In the genomic region with DNA sequence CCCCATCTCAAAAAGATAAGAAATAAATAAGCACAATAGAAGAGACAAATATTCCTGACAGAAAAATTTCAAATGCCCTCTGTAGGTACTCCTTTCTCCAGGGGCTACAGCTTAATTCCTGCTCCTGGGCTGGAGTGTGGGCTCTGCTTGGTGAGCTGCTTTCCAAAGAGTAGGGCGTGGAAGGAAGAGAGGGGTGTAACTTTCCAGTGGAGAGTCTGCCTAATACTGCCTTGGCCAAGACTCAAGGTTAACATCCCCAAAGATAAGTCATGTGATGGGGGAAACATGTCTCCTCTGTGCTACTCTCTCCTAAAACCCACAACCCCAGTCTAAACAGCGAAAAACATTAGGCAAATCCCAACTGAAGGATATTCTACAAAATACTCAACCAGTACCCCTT, we compare ENCODE assay signal across 41 cellular contexts. TPM values are rescaled to one million over a fixed set of nuclear protein-coding genes. Genes with fewer than 3 reads are reported as not detected.
"Had no signal": no experiment of that assay in that cellular context is flagged by ENCODE, and none has a peak within 500 bp of the region (broad histone marks: within the 10 kb centered on the region; RNA-seq: fewer than 3 reads in every experiment).

No MANE protein-coding gene starts in this region.

- H3K9me3 Mint-ChIP-seq: activated naive CD4-positive, alpha-beta T cell treated with anti-CD3 and anti-CD28 coated beads for 36 hours; activated naive CD4-positive, alpha-beta T cell treated with anti-CD3 and anti-CD28 coated beads, Interleukin-2, amount 10 ng/mL, durations not matched to agents 7 days and 5 days; activated naive CD4-positive, alpha-beta T cell treated with anti-CD3 and anti-CD28 coated beads, Interleukin-2, amount 50 U/mL, for 24 hours; activated naive CD4-positive, alpha-beta T cell treated with anti-CD3 and anti-CD28 coated beads, Interleukin-2, amount 50 U/mL, for 72 hours; activated naive CD8-positive, alpha-beta T cell treated with anti-CD3 and anti-CD28 coated beads for 36 hours; activated naive CD8-positive, alpha-beta T cell treated with anti-CD3 and anti-CD28 coated beads, Interleukin-2, amount 50 U/mL, for 24 hours; activated T-cell treated with anti-CD3 and anti-CD28 coated beads, Interleukin-2, amount 50 U/mL, for 24 hours; activated T-cell treated with anti-CD3 and anti-CD28 coated beads, Interleukin-2, amount 50 U/mL, for 4 hours; activated T-helper 1 cell treated with anti-CD3 and anti-CD28 coated beads, Interleukin-12 subunit alpha, Interleukin-12 subunit beta, Interleukin-2, Interleukin-4 antibody, amounts not matched to agents 30 ng/mL and 10 ng/mL and 1 ng/mL, durations not matched to agents 14 hours and 24 hours and 36 hours; activated T-helper 17 cell treated with anti-CD3 and anti-CD28 coated beads, Interleukin-2, amount 50 U/mL, for 72 hours; activated T-helper 2 cell treated with anti-CD3 and anti-CD28 coated beads, Interferon-gamma antibody, Interleukin-2, Interleukin-4, amounts not matched to agents 10 μg/mL and 5 μg/mL and 100 μg/mL, durations not matched to agents 14 hours and 24 hours and 36 hours; brain; central memory CD8-positive, alpha-beta T cell had no signal

- H3K4me3 ChIP-seq: adrenal gland, ascending aorta, body of pancreas, breast epithelium, cardiac muscle cell had no signal

- DNase-seq: activated effector memory CD4-positive, alpha-beta T cell treated with anti-CD3 and anti-CD28 coated beads, Interleukin-2, amount 50 U/mL, for 16 hours; activated effector memory CD4-positive, alpha-beta T cell treated with Interleukin-2 at 50 U/mL for 16 hours; activated gamma-delta T cell; activated gamma-delta T cell treated with Interleukin-2 at 50 U/mL for 16 hours; activated naive CD4-positive, alpha-beta T cell; activated naive CD4-positive, alpha-beta T cell treated with anti-CD3 and anti-CD28 coated beads for 36 hours; activated naive CD4-positive, alpha-beta T cell treated with anti-CD3 and anti-CD28 coated beads, Interleukin-2, amount 10 ng/mL, durations not matched to agents 7 days and 5 days; activated naive CD4-positive, alpha-beta T cell treated with anti-CD3 and anti-CD28 coated beads, Interleukin-2, amount 50 U/mL, for 16 hours; activated naive CD4-positive, alpha-beta T cell treated with Interleukin-2 at 50 U/mL for 16 hours; activated naive CD8-positive, alpha-beta T cell treated with anti-CD3 and anti-CD28 coated beads for 36 hours; activated naive CD8-positive, alpha-beta T cell treated with anti-CD3 and anti-CD28 coated beads, Interleukin-2, amount 10 ng/mL, durations not matched to agents 7 days and 5 days; activated naive CD8-positive, alpha-beta T cell treated with anti-CD3 and anti-CD28 coated beads, Interleukin-2, amount 50 U/mL, for 24 hours; activated T-cell treated with anti-CD3 and anti-CD28 coated beads, Interleukin-2, amount 50 U/mL, for 24 hours; activated T-cell treated with anti-CD3 and anti-CD28 coated beads, Interleukin-2, amount 50 U/mL, for 4 hours; activated T-cell treated with anti-CD3 and anti-CD28 coated beads, Interleukin-2, amount 50 U/mL, for 48 hours; activated T-cell treated with anti-CD3 and anti-CD28 coated beads, Interleukin-2, amount 50 U/mL, for 72 hours; adrenal gland; amniotic stem cell; amygdala; anterior cingulate cortex; aorta; body of pancreas; brain microvascular endothelial cell; caudate nucleus; central memory CD4-positive, alpha-beta T cell; cerebellar nuclear complex had no signal

- H3K27me3 ChIP-seq: adrenal gland, ascending aorta, body of pancreas, brain microvascular endothelial cell, breast epithelium, cardiac muscle cell had no signal

- H3K36me3 Mint-ChIP-seq: activated naive CD4-positive, alpha-beta T cell treated with anti-CD3 and anti-CD28 coated beads, Interleukin-2, amount 10 ng/mL, durations not matched to agents 7 days and 5 days; activated naive CD4-positive, alpha-beta T cell treated with anti-CD3 and anti-CD28 coated beads, Interleukin-2, amount 50 U/mL, for 24 hours; activated naive CD4-positive, alpha-beta T cell treated with anti-CD3 and anti-CD28 coated beads, Interleukin-2, amount 50 U/mL, for 72 hours; activated naive CD8-positive, alpha-beta T cell; activated naive CD8-positive, alpha-beta T cell treated with anti-CD3 and anti-CD28 coated beads for 36 hours; activated naive CD8-positive, alpha-beta T cell treated with anti-CD3 and anti-CD28 coated beads, Interleukin-2, amount 10 ng/mL, durations not matched to agents 7 days and 5 days; brain had no signal

- FAIRE-seq: astrocyte, bronchial epithelial cell had no signal

- H3K4me1 Mint-ChIP-seq: activated naive CD4-positive, alpha-beta T cell treated with anti-CD3 and anti-CD28 coated beads, Interleukin-2, amount 10 ng/mL, durations not matched to agents 7 days and 5 days; activated naive CD4-positive, alpha-beta T cell treated with anti-CD3 and anti-CD28 coated beads, Interleukin-2, amount 50 U/mL, for 24 hours; activated naive CD8-positive, alpha-beta T cell treated with anti-CD3 and anti-CD28 coated beads for 36 hours; activated naive CD8-positive, alpha-beta T cell treated with anti-CD3 and anti-CD28 coated beads, Interleukin-2, amount 10 ng/mL, durations not matched to agents 7 days and 5 days; activated naive CD8-positive, alpha-beta T cell treated with anti-CD3 and anti-CD28 coated beads, Interleukin-2, amount 50 U/mL, for 24 hours; activated T-helper 17 cell treated with anti-CD3 and anti-CD28 coated beads, Interleukin-2, amount 50 U/mL, for 72 hours; brain; central memory CD8-positive, alpha-beta T cell had no signal

- H3K36me3 ChIP-seq: adrenal gland, ascending aorta, brain microvascular endothelial cell, breast epithelium, cardiac muscle cell had no signal

- H3K27ac Mint-ChIP-seq: activated naive CD4-positive, alpha-beta T cell treated with anti-CD3 and anti-CD28 coated beads for 36 hours; activated naive CD4-positive, alpha-beta T cell treated with anti-CD3 and anti-CD28 coated beads, Interleukin-2, amount 10 ng/mL, durations not matched to agents 7 days and 5 days; activated naive CD4-positive, alpha-beta T cell treated with anti-CD3 and anti-CD28 coated beads, Interleukin-2, amount 50 U/mL, for 24 hours; activated naive CD4-positive, alpha-beta T cell treated with anti-CD3 and anti-CD28 coated beads, Interleukin-2, amount 50 U/mL, for 72 hours; activated naive CD8-positive, alpha-beta T cell; activated naive CD8-positive, alpha-beta T cell treated with anti-CD3 and anti-CD28 coated beads for 36 hours; activated naive CD8-positive, alpha-beta T cell treated with anti-CD3 and anti-CD28 coated beads, Interleukin-2, amount 10 ng/mL, durations not matched to agents 7 days and 5 days; activated naive CD8-positive, alpha-beta T cell treated with anti-CD3 and anti-CD28 coated beads, Interleukin-2, amount 50 U/mL, for 24 hours; activated T-cell treated with anti-CD3 and anti-CD28 coated beads, Interleukin-2, amount 50 U/mL, for 24 hours; activated T-cell treated with anti-CD3 and anti-CD28 coated beads, Interleukin-2, amount 50 U/mL, for 72 hours; activated T-helper 1 cell treated with anti-CD3 and anti-CD28 coated beads, Interleukin-12 subunit alpha, Interleukin-12 subunit beta, Interleukin-2, Interleukin-4 antibody, amounts not matched to agents 30 ng/mL and 10 ng/mL and 1 ng/mL, durations not matched to agents 14 hours and 24 hours and 36 hours; activated T-helper 17 cell treated with anti-CD3 and anti-CD28 coated beads, Interleukin-2, amount 50 U/mL, for 72 hours; activated T-helper 2 cell treated with anti-CD3 and anti-CD28 coated beads, Interferon-gamma antibody, Interleukin-2, Interleukin-4, amounts not matched to agents 10 μg/mL and 5 μg/mL and 100 μg/mL, durations not matched to agents 14 hours and 24 hours and 36 hours; brain had no signal

- H3K27me3 Mint-ChIP-seq: activated naive CD4-positive, alpha-beta T cell treated with anti-CD3 and anti-CD28 coated beads, Interleukin-2, amount 10 ng/mL, durations not matched to agents 7 days and 5 days; brain had no signal

- H3K4me3 Mint-ChIP-seq: activated naive CD4-positive, alpha-beta T cell treated with anti-CD3 and anti-CD28 coated beads for 36 hours; activated naive CD4-positive, alpha-beta T cell treated with anti-CD3 and anti-CD28 coated beads, Interleukin-2, amount 10 ng/mL, durations not matched to agents 7 days and 5 days; activated naive CD4-positive, alpha-beta T cell treated with anti-CD3 and anti-CD28 coated beads, Interleukin-2, amount 50 U/mL, for 24 hours; activated naive CD8-positive, alpha-beta T cell; activated naive CD8-positive, alpha-beta T cell treated with anti-CD3 and anti-CD28 coated beads for 36 hours; activated naive CD8-positive, alpha-beta T cell treated with anti-CD3 and anti-CD28 coated beads, Interleukin-2, amount 10 ng/mL, durations not matched to agents 7 days and 5 days; activated naive CD8-positive, alpha-beta T cell treated with anti-CD3 and anti-CD28 coated beads, Interleukin-2, amount 50 U/mL, for 24 hours; activated T-cell treated with anti-CD3 and anti-CD28 coated beads, Interleukin-2, amount 50 U/mL, for 24 hours; activated T-cell treated with anti-CD3 and anti-CD28 coated beads, Interleukin-2, amount 50 U/mL, for 4 hours; activated T-cell treated with anti-CD3 and anti-CD28 coated beads, Interleukin-2, amount 50 U/mL, for 72 hours; activated T-helper 1 cell treated with anti-CD3 and anti-CD28 coated beads, Interleukin-12 subunit alpha, Interleukin-12 subunit beta, Interleukin-2, Interleukin-4 antibody, amounts not matched to agents 30 ng/mL and 10 ng/mL and 1 ng/mL, durations not matched to agents 14 hours and 24 hours and 36 hours; activated T-helper 17 cell treated with anti-CD3 and anti-CD28 coated beads, Interleukin-2, amount 50 U/mL, for 72 hours; brain; central memory CD8-positive, alpha-beta T cell had no signal

- H3K4me1 ChIP-seq: adrenal gland, ascending aorta, body of pancreas, breast epithelium had no signal

- ATAC-seq: activated naive CD4-positive, alpha-beta T cell treated with anti-CD3 and anti-CD28 coated beads, Interleukin-2, amount 50 U/mL, for 72 hours; activated naive CD8-positive, alpha-beta T cell treated with anti-CD3 and anti-CD28 coated beads, Interleukin-2, amount 50 U/mL, for 24 hours; activated T-cell treated with anti-CD3 and anti-CD28 coated beads, Interleukin-2, amount 50 U/mL, for 4 hours; activated T-cell treated with anti-CD3 and anti-CD28 coated beads, Interleukin-2, amount 50 U/mL, for 72 hours; activated T-helper 17 cell treated with anti-CD3 and anti-CD28 coated beads, Interleukin-2, amount 50 U/mL, for 72 hours; body of pancreas had no signal

- H3K9me3 ChIP-seq: adrenal gland, ascending aorta, body of pancreas, breast epithelium had no signal

- H3K27ac ChIP-seq: adrenal gland, ascending aorta, body of pancreas, brain microvascular endothelial cell, breast epithelium, cardiac muscle cell had no signal

RNA-seq across cellular contexts. Expression of a gene that starts 42.7 kb away (rescaled TPM):
- total RNA-seq: activated naive CD4-positive, alpha-beta T cell treated with anti-CD3 and anti-CD28 coated beads for 36 hours; activated naive CD4-positive, alpha-beta T cell treated with anti-CD3 and anti-CD28 coated beads, Interleukin-2, amount 50 U/mL, for 72 hours; activated naive CD8-positive, alpha-beta T cell treated with anti-CD3 and anti-CD28 coated beads for 36 hours; activated naive CD8-positive, alpha-beta T cell treated with anti-CD3 and anti-CD28 coated beads, Interleukin-2, amount 10 ng/mL, durations not matched to agents 7 days and 5 days; activated T-cell treated with anti-CD3 and anti-CD28 coated beads, Interleukin-2, amount 50 U/mL, for 72 hours; activated T-helper 2 cell treated with anti-CD3 and anti-CD28 coated beads, Interferon-gamma antibody, Interleukin-2, Interleukin-4, amounts not matched to agents 10 μg/mL and 5 μg/mL and 100 μg/mL, durations not matched to agents 14 hours and 24 hours and 36 hours; ascending aorta; cardiac septum; chondrocyte had no signal
- polyA plus RNA-seq: cardiac muscle cell had no signal
